ENCODE assay signal across 6 cellular contexts in genomic region chr16:10547708-10548107, GRCh38.
"Had no signal": no experiment of that assay in that cellular context is flagged by ENCODE, and none has a peak within 500 bp of the region (broad histone marks: within the 10 kb centered on the region; RNA-seq: fewer than 3 reads in every experiment).

No MANE protein-coding gene starts in this region.

- H3K27ac ChIP-seq: HL-60 had no signal

- ATAC-seq: HepG2, K562 had no signal

- DNase-seq: IMR-90, KBM-7, KG1 had no signal

- H3K4me3 ChIP-seq: K562 had no signal
